In genomic region chr3:115552007-115552406, GRCh38 we compare ENCODE assay signal across 37 cellular contexts.
"Had no signal": no experiment of that assay in that cellular context is flagged by ENCODE, and none has a peak within 500 bp of the region (broad histone marks: within the 10 kb centered on the region; RNA-seq: fewer than 3 reads in every experiment).

No MANE protein-coding gene starts in this region.

- ATAC-seq: activated naive CD4-positive, alpha-beta T cell treated with anti-CD3 and anti-CD28 coated beads, Interleukin-2, amount 50 U/mL, for 72 hours; activated T-cell treated with anti-CD3 and anti-CD28 coated beads, Interleukin-2, amount 50 U/mL, for 4 hours; body of pancreas; Panc1 had no signal

- H3K9me3 ChIP-seq: adrenal gland, body of pancreas, breast epithelium, MG63, SJSA1 had no signal

- H3K4me3 Mint-ChIP-seq: activated B cell treated with CpG ODN at 0.5 μM for 24 hours; activated CD4-positive, alpha-beta memory T cell treated with anti-CD3 and anti-CD28 coated beads for 36 hours; activated naive CD4-positive, alpha-beta T cell treated with anti-CD3 and anti-CD28 coated beads for 36 hours; activated T-cell treated with anti-CD3 and anti-CD28 coated beads, Interleukin-2, amount 50 U/mL, for 4 hours; activated T-helper 1 cell treated with anti-CD3 and anti-CD28 coated beads, Interleukin-12 subunit alpha, Interleukin-12 subunit beta, Interleukin-2, Interleukin-4 antibody, amounts not matched to agents 30 ng/mL and 10 ng/mL and 1 ng/mL, durations not matched to agents 14 hours and 24 hours and 36 hours; T-helper 1 cell treated with Interleukin-12 subunit alpha and Interleukin-12 subunit beta and Interleukin-4 antibody, amounts not matched to agents 30 μg/mL and 1 μg/mL, for 36 hours; T-helper 2 cell treated with Interferon-gamma antibody and Interleukin-4, amounts not matched to agents 5 μg/mL and 100 μg/mL, for 36 hours had no signal

- H3K9me3 Mint-ChIP-seq: activated B cell treated with CpG ODN at 0.5 μM for 24 hours; activated CD4-positive, alpha-beta memory T cell treated with anti-CD3 and anti-CD28 coated beads for 36 hours; activated naive CD4-positive, alpha-beta T cell treated with anti-CD3 and anti-CD28 coated beads for 36 hours; activated naive CD4-positive, alpha-beta T cell treated with anti-CD3 and anti-CD28 coated beads, Interleukin-2, amount 50 U/mL, for 72 hours; activated T-cell treated with anti-CD3 and anti-CD28 coated beads, Interleukin-2, amount 50 U/mL, for 4 hours; activated T-helper 1 cell treated with anti-CD3 and anti-CD28 coated beads, Interleukin-12 subunit alpha, Interleukin-12 subunit beta, Interleukin-2, Interleukin-4 antibody, amounts not matched to agents 30 ng/mL and 10 ng/mL and 1 ng/mL, durations not matched to agents 14 hours and 24 hours and 36 hours; IgD-negative memory B cell; T-helper 1 cell treated with Interleukin-12 subunit alpha and Interleukin-12 subunit beta and Interleukin-4 antibody, amounts not matched to agents 30 μg/mL and 1 μg/mL, for 36 hours; T-helper 2 cell treated with Interferon-gamma antibody and Interleukin-4, amounts not matched to agents 5 μg/mL and 100 μg/mL, for 36 hours had no signal

- H3K4me1 ChIP-seq: adrenal gland, body of pancreas, breast epithelium, SJSA1 had no signal

- H3K36me3 Mint-ChIP-seq: activated CD4-positive, alpha-beta memory T cell treated with anti-CD3 and anti-CD28 coated beads for 36 hours; activated naive CD4-positive, alpha-beta T cell treated with anti-CD3 and anti-CD28 coated beads, Interleukin-2, amount 50 U/mL, for 72 hours; IgD-negative memory B cell had no signal

- H3K36me3 ChIP-seq: adrenal gland, breast epithelium, MG63, SJSA1 had no signal

- H3K4me3 ChIP-seq: adrenal gland, body of pancreas, breast epithelium, MG63, SJSA1 had no signal

- H3K4me1 Mint-ChIP-seq: activated B cell treated with CpG ODN at 0.5 μM for 24 hours, IgD-negative memory B cell had no signal

- DNase-seq: activated B cell treated with CpG ODN at 0.5 μM for 24 hours; activated CD4-positive, alpha-beta memory T cell treated with anti-CD3 and anti-CD28 coated beads for 36 hours; activated CD4-positive, alpha-beta T cell treated with anti-CD3 and anti-CD28 coated beads for 4 hours; activated CD4-positive, alpha-beta T cell treated with anti-CD3 and anti-CD28 coated beads, Interleukin-2, amount 50 U/mL, for 1 hour; activated CD4-positive, CD25-positive, alpha-beta regulatory T cell treated with anti-CD3 and anti-CD28 coated beads, Interleukin-2, amount 50 U/mL, for 72 hours; activated CD8-positive, alpha-beta memory T cell treated with anti-CD3 and anti-CD28 coated beads, Interleukin-2, amount 50 U/mL, for 4 hours; activated gamma-delta T cell treated with Interleukin-2 at 50 U/mL for 16 hours; activated naive CD4-positive, alpha-beta T cell treated with anti-CD3 and anti-CD28 coated beads for 36 hours; activated T-cell treated with anti-CD3 and anti-CD28 coated beads for 4 hours; activated T-cell treated with anti-CD3 and anti-CD28 coated beads, Interleukin-2, amount 50 U/mL, for 4 hours; adrenal gland; body of pancreas; Kasumi-1; KG1; MG63; NCI-H1048; NCI-H1105 treated with DMSO at 0.1 percent for 48 hours; NCI-H1436; NCI-H1694; NCI-H1930; NCI-H2081 treated with DMSO at 0.1 percent for 48 hours; NCI-H345; NCI-H510A; NCI-H526; NCI-H748 treated with DMSO at 0.1 percent for 48 hours; SHP77 treated with DMSO at 0.1 percent for 48 hours had no signal

- H3K27ac ChIP-seq: adrenal gland, body of pancreas, breast epithelium, SJSA1, VCaP had no signal

- FAIRE-seq: astrocyte, TTC549 had no signal

- H3K27me3 ChIP-seq: adrenal gland, body of pancreas, breast epithelium, MG63, SJSA1 had no signal

- H3K27ac Mint-ChIP-seq: activated B cell treated with CpG ODN at 0.5 μM for 24 hours; activated CD4-positive, alpha-beta memory T cell treated with anti-CD3 and anti-CD28 coated beads for 36 hours; activated naive CD4-positive, alpha-beta T cell treated with anti-CD3 and anti-CD28 coated beads for 36 hours; activated naive CD4-positive, alpha-beta T cell treated with anti-CD3 and anti-CD28 coated beads, Interleukin-2, amount 50 U/mL, for 72 hours; activated T-helper 1 cell treated with anti-CD3 and anti-CD28 coated beads, Interleukin-12 subunit alpha, Interleukin-12 subunit beta, Interleukin-2, Interleukin-4 antibody, amounts not matched to agents 30 ng/mL and 10 ng/mL and 1 ng/mL, durations not matched to agents 14 hours and 24 hours and 36 hours; IgD-negative memory B cell; T-helper 1 cell treated with Interleukin-12 subunit alpha and Interleukin-12 subunit beta and Interleukin-4 antibody, amounts not matched to agents 30 μg/mL and 1 μg/mL, for 36 hours; T-helper 2 cell treated with Interferon-gamma antibody and Interleukin-4, amounts not matched to agents 5 μg/mL and 100 μg/mL, for 36 hours had no signal
